In the genomic region with DNA sequence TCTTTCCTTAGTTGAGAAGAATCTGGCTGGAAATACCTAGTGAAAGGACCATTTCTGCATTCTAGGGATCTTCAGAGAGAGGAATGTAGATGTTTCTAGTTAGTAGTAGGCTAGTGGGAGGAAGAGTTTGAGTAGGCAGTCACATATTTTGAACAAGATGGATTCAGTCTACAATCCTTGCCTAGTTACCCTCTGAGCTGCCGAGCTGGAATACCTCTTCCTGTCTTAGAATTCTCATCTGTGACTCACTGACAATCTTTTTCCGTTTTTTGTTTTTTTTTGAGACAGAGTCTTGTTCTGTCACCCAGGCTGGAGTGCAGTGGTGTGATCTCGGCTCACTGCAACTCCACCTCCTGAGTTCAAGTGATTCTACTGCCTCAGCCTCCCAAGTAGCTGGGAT, we compare ENCODE assay signal across 17 cellular contexts. TPM values are rescaled to one million over a fixed set of nuclear protein-coding genes. Genes with fewer than 3 reads are reported as not detected.
DNase-seq lines count a peak whose midpoint lies in the region; ATAC-seq and TF ChIP-seq lines count a peak whose summit lies in the region.
"Had no signal": no experiment of that assay in that cellular context is flagged by ENCODE, and none has a peak within 500 bp of the region (broad histone marks: within the 10 kb centered on the region; RNA-seq: fewer than 3 reads in every experiment).

No MANE protein-coding gene starts in this region.

- DNase-seq in AG10803 (ENCODE audit: low read depth) = peak; percentile 62
- DNase-seq in M059J (ENCODE audit: low read depth) = peak; percentile 79
- peak; percentile 72 for DNase-seq in amniotic epithelial cell (ENCODE audit: low read depth)
- peak; percentile 66 for DNase-seq in iris pigment epithelial cell (ENCODE audit: low read depth)
- DNase-seq in NCI-H2107 (lab: John Stamatoyannopoulos, UW) = no peak
- no peak for DNase-seq in NCI-H2081 (lab: John Stamatoyannopoulos, UW)
- DNase-seq: DMS153, KBM-7, NCI-H1048, NCI-H146, NCI-H510A, Peyer's patch, SIG-M5 had no signal

- ATAC-seq in GM19395 (IDR thresholded peaks at IDR 0.05; ENCODE audit: unreplicated experiment) (no peak), HG02571 (IDR thresholded peaks at IDR 0.05; ENCODE audit: unreplicated experiment) (no peak)
- ATAC-seq: HCT116 had no signal

- TF ChIP-seq CTCF in AG10803 (conservative IDR thresholded peaks at IDR 0.05; ENCODE audit: low read length) = no peak

- no peak overlapping the region for H3K4me3 ChIP-seq in AG10803 (ENCODE audit: low read length)
- H3K4me3 ChIP-seq: Peyer's patch had no signal

RNA-seq across cellular contexts. Expression of a gene that starts 30.7 kb away (rescaled TPM):
- total RNA-seq in M059J (2014; rRNA removed; shearing (Covaris generic)) = 55.4 and 69.2 TPM in 2 replicates
- total RNA-seq: G401 had no signal

Comparison
In these comparisons a context has a peak if more than half of its experiments do, and no peak if none do; other contexts are left out.
1. DNase-seq: peak in AG10803 (single experiment), M059J (single experiment), amniotic epithelial cell (single experiment) and iris pigment epithelial cell (single experiment); none in NCI-H2107 (single experiment) and NCI-H2081 (0 of 2).